In genomic region chr17:57408064-57408811, GRCh38 we compare ENCODE assay signal across 1 cellular context.
A peak's percentile ranks its signal among the peaks of the same experiment; 100 is the strongest.
TF ChIP-seq lines count a peak whose summit lies in the region.

No MANE protein-coding gene starts in this region.

TF ChIP-seq in HepG2, 621 proteins besides CTCF, POLR2A, EP300 and RAD21 (continued from another document):
- no peak for TF ChIP-seq ZNF800 (CRISPR knock-in tag; IDR thresholded peaks at IDR 0.05)
- TF ChIP-seq TFDP2 (CRISPR knock-in tag; IDR thresholded peaks at IDR 0.05) = 0 out of 2 replicates have a peak, but pooled peaks have one; percentile 37
- no peak for TF ChIP-seq ELF4 (CRISPR knock-in tag; IDR thresholded peaks at IDR 0.05; ENCODE audit: borderline replicate concordance)
- peak; percentile 37; the same call in 1 of the 2 replicates for TF ChIP-seq HMG20A (CRISPR knock-in tag; IDR thresholded peaks at IDR 0.05; ENCODE audit: borderline replicate concordance)
